Comparison of ENCODE assay signal across 14 cellular contexts in genomic region chr2:181140414-181140813, GRCh38.
DNase-seq lines count a peak whose midpoint lies in the region; ATAC-seq, FAIRE-seq and TF ChIP-seq lines count a peak whose summit lies in the region.
"Had no signal": no experiment of that assay in that cellular context is flagged by ENCODE, and none has a peak within 500 bp of the region (broad histone marks: within the 10 kb centered on the region; RNA-seq: fewer than 3 reads in every experiment).

No MANE protein-coding gene starts in this region.

- H2AFZ ChIP-seq in neuronal stem cell (ENCODE audit: low read length) = no peak overlapping the region
- H2AFZ ChIP-seq: parathyroid adenoma had no signal

- no peak overlapping the region for H3K9ac ChIP-seq in neuronal stem cell (ENCODE audit: low read depth, low read length, poor library complexity)
- H3K9ac ChIP-seq: parathyroid adenoma had no signal

- no peak for ATAC-seq in activated CD4-positive, alpha-beta T cell treated with anti-CD3 and anti-CD28 coated beads for 36 hours
- ATAC-seq in activated CD8-positive, alpha-beta T cell treated with anti-CD3 and anti-CD28 coated beads, Interleukin-2, amount 10 ng/mL, durations not matched to agents 7 days and 5 days = no peak
- no peak for ATAC-seq in GM19328 (IDR thresholded peaks at IDR 0.05; ENCODE audit: unreplicated experiment)

- no peak for TF ChIP-seq POLR2A in H54 (IDR thresholded peaks at IDR 0.05; ENCODE audit: low read depth, low read length)

- no peak overlapping the region for H2BK12ac ChIP-seq in neuronal stem cell (ENCODE audit: low read length)

- H2BK5ac ChIP-seq in neuronal stem cell (ENCODE audit: low read length) = no peak overlapping the region

- H3K9me3 Mint-ChIP-seq in activated CD4-positive, alpha-beta T cell treated with anti-CD3 and anti-CD28 coated beads for 36 hours (ENCODE audit: low read depth) = peaks cover 7% of the 10 kb centered on the region
- peaks cover 10% of the 10 kb centered on the region for H3K9me3 Mint-ChIP-seq in activated CD8-positive, alpha-beta T cell treated with anti-CD3 and anti-CD28 coated beads, Interleukin-2, amount 10 ng/mL, durations not matched to agents 7 days and 5 days (ENCODE audit: insufficient read depth)
- H3K9me3 Mint-ChIP-seq: memory B cell had no signal

- no peaks in the 10 kb centered on the region for H3K27me3 Mint-ChIP-seq in activated CD4-positive, alpha-beta T cell treated with anti-CD3 and anti-CD28 coated beads for 36 hours
- H3K27me3 Mint-ChIP-seq in activated CD8-positive, alpha-beta T cell treated with anti-CD3 and anti-CD28 coated beads, Interleukin-2, amount 10 ng/mL, durations not matched to agents 7 days and 5 days (ENCODE audit: low read depth) = no peaks in the 10 kb centered on the region

- H4K91ac ChIP-seq in neuronal stem cell (ENCODE audit: low read depth, low read length, poor library complexity) = no peak overlapping the region

- no peak overlapping the region for H3K4me2 ChIP-seq in neuronal stem cell (ENCODE audit: insufficient read depth, low read length, poor library complexity, severe bottlenecking)

- no peaks in the 10 kb centered on the region for H3K9me3 ChIP-seq in neuronal stem cell (replicated peaks in 1 of 2; ENCODE audit: control insufficient read depth in 2 of 2, insufficient read depth in 1 of 2, low read depth in 1 of 2, low read length in 2 of 2)

- no peak overlapping the region for H2AK5ac ChIP-seq in neuronal stem cell (ENCODE audit: low read depth, low read length)

- no peak for DNase-seq in activated CD4-positive, alpha-beta T cell treated with anti-CD3 and anti-CD28 coated beads for 36 hours
- no peak for DNase-seq in activated CD4-positive, alpha-beta T cell treated with anti-CD3 and anti-CD28 coated beads, Interleukin-2, amount 50 U/mL, for 4 hours
- DNase-seq in H54 (ENCODE audit: insufficient read length, low spot score) = no peak
- no peak for DNase-seq in activated CD8-positive, alpha-beta T cell treated with anti-CD3 and anti-CD28 coated beads, Interleukin-2, amount 10 ng/mL, durations not matched to agents 7 days and 5 days
- DNase-seq in middle frontal gyrus (ENCODE audit: extremely low spot score, low spot score) = peak; percentile 33
- DNase-seq in T-helper 9 cell = no peak
- DNase-seq in neuronal stem cell (ENCODE audit: low spot score) = no peak
- DNase-seq: activated gamma-delta T cell treated with Interleukin-2 at 50 U/mL for 16 hours; dermis blood vessel endothelial cell; NCI-H1436; stimulated activated CD4-positive, alpha-beta T cell treated with anti-CD3 and anti-CD28 coated beads, Interleukin-2, amount 100 ng/mL, for 48 hours had no signal

- no peak overlapping the region for H3K14ac ChIP-seq in neuronal stem cell (ENCODE audit: low read length)

- POLR2A ChIA-PET in activated CD4-positive, alpha-beta T cell treated with anti-CD3 and anti-CD28 coated beads for 36 hours (lab: Charles Lee) = no interaction called here
- POLR2A ChIA-PET in activated CD8-positive, alpha-beta T cell treated with anti-CD3 and anti-CD28 coated beads, Interleukin-2, amount 10 ng/mL, durations not matched to agents 7 days and 5 days (lab: Charles Lee) = interaction anchor here (0.9 to 3.2 kb wide), 4 partner anchors 10 to 317 kb away, joined by 6 to 27 read pairs (median 12); partner anchors contain the start of gene ITGA4

- H2BK120ac ChIP-seq in neuronal stem cell (ENCODE audit: low read depth, low read length) = no peak overlapping the region

- H3K4me3 Mint-ChIP-seq in activated CD4-positive, alpha-beta T cell treated with anti-CD3 and anti-CD28 coated beads for 36 hours = peak overlapping the region; percentile 64
- peak overlapping the region; percentile 65 for H3K4me3 Mint-ChIP-seq in activated CD8-positive, alpha-beta T cell treated with anti-CD3 and anti-CD28 coated beads, Interleukin-2, amount 10 ng/mL, durations not matched to agents 7 days and 5 days
- H3K4me3 Mint-ChIP-seq: memory B cell had no signal

- H2BK15ac ChIP-seq in neuronal stem cell (ENCODE audit: low read length) = no peak overlapping the region

- no peak overlapping the region for H3K4ac ChIP-seq in neuronal stem cell (ENCODE audit: low read length)

- intact Hi-C loops in activated CD4-positive, alpha-beta T cell treated with anti-CD3 and anti-CD28 coated beads for 36 hours (cut with DNase I, micrococcal nuclease) = loop anchor here in 1 of 2 experiments (1.0 kb wide), 1 partner anchor 9 kb away; no protein-coding TSS in a partner anchor

- peak; percentile 45 for FAIRE-seq in H54 (lab: Jason Lieb, UNC)

- peaks cover 58% of the 10 kb centered on the region for H3K4me1 Mint-ChIP-seq in activated CD4-positive, alpha-beta T cell treated with anti-CD3 and anti-CD28 coated beads for 36 hours
- H3K4me1 Mint-ChIP-seq in activated CD8-positive, alpha-beta T cell treated with anti-CD3 and anti-CD28 coated beads, Interleukin-2, amount 10 ng/mL, durations not matched to agents 7 days and 5 days (ENCODE audit: low read depth) = peaks cover 72% of the 10 kb centered on the region
- H3K4me1 Mint-ChIP-seq: memory B cell had no signal

- H4K8ac ChIP-seq in neuronal stem cell (ENCODE audit: low read depth, low read length) = no peak overlapping the region

- no peaks in the 10 kb centered on the region for H3K36me3 ChIP-seq in neuronal stem cell (replicated peaks in 1 of 2; ENCODE audit: control insufficient read depth in 2 of 2, insufficient read depth in 2 of 2, low read length in 2 of 2)

- H3K36me3 Mint-ChIP-seq in activated CD4-positive, alpha-beta T cell treated with anti-CD3 and anti-CD28 coated beads for 36 hours (ENCODE audit: low read depth) = peaks cover 19% of the 10 kb centered on the region
- peaks cover 30% of the 10 kb centered on the region for H3K36me3 Mint-ChIP-seq in activated CD8-positive, alpha-beta T cell treated with anti-CD3 and anti-CD28 coated beads, Interleukin-2, amount 10 ng/mL, durations not matched to agents 7 days and 5 days (ENCODE audit: low read depth)
- H3K36me3 Mint-ChIP-seq: memory B cell had no signal

- peaks cover 0 to 5% of the 10 kb centered on the region in 2 donors for H3K4me1 ChIP-seq in neuronal stem cell (ENCODE audit: control insufficient read depth in 2 of 2, insufficient read depth in 1 of 2, low read depth in 1 of 2, low read length in 2 of 2)
- H3K4me1 ChIP-seq: parathyroid adenoma had no signal

- no peaks in the 10 kb centered on the region for H3K27me3 ChIP-seq in neuronal stem cell (ENCODE audit: control insufficient read depth in 3 of 3, insufficient read depth in 3 of 3, low read depth in 1 of 3, low read length in 3 of 3)

- no peaks in the 10 kb centered on the region for H3K79me1 ChIP-seq in neuronal stem cell (ENCODE audit: low read depth, low read length)

- H3K4me3 ChIP-seq in neuronal stem cell (ENCODE audit: low read length in 2 of 2) = no peak overlapping the region

- H3K27ac Mint-ChIP-seq in activated CD4-positive, alpha-beta T cell treated with anti-CD3 and anti-CD28 coated beads for 36 hours = no peak overlapping the region
- peak overlapping the region; percentile 92 for H3K27ac Mint-ChIP-seq in activated CD8-positive, alpha-beta T cell treated with anti-CD3 and anti-CD28 coated beads, Interleukin-2, amount 10 ng/mL, durations not matched to agents 7 days and 5 days
- H3K27ac Mint-ChIP-seq: memory B cell had no signal

- CTCF ChIA-PET in activated CD4-positive, alpha-beta T cell treated with anti-CD3 and anti-CD28 coated beads for 36 hours (lab: Charles Lee) = interaction anchor here (0.8 to 2.2 kb wide), 3 partner anchors 9 to 328 kb away, joined by 3 to 15 read pairs (median 3); no protein-coding TSS in a partner anchor
- CTCF ChIA-PET in activated CD8-positive, alpha-beta T cell treated with anti-CD3 and anti-CD28 coated beads, Interleukin-2, amount 10 ng/mL, durations not matched to agents 7 days and 5 days (lab: Charles Lee) = interaction anchor here (0.9 to 2.9 kb wide), 4 partner anchors 9 to 136 kb away, joined by 3 to 13 read pairs (median 8); no protein-coding TSS in a partner anchor

- H3K18ac ChIP-seq in neuronal stem cell (ENCODE audit: low read length) = no peak overlapping the region

- WGBS in neuronal stem cell (ENCODE audit: extremely low coverage in 2 of 2, insufficient read length in 2 of 2, insufficient replicate concordance in 1 of 2), 2 donors = no CpG with 5 or more reads among the region's 1 CpG

- no peak overlapping the region for H3K23ac ChIP-seq in neuronal stem cell (ENCODE audit: low read depth, low read length, poor library complexity)

- H3K27ac ChIP-seq in neuronal stem cell (replicated peaks; ENCODE audit: low read length) = no peak overlapping the region
- H3K27ac ChIP-seq: parathyroid adenoma had no signal
